ENCODE assay signal across 9 cellular contexts in genomic region chr22:37999640-38000272, GRCh38. TPM values are rescaled to one million over a fixed set of nuclear protein-coding genes. Genes with fewer than 3 reads are reported as not detected.
A peak's percentile ranks its signal among the peaks of the same experiment; 100 is the strongest.
DNase-seq lines count a peak whose midpoint lies in the region; ATAC-seq, FAIRE-seq and TF ChIP-seq lines count a peak whose summit lies in the region.
"Had no signal": no experiment of that assay in that cellular context is flagged by ENCODE, and none has a peak within 500 bp of the region (broad histone marks: within the 10 kb centered on the region; RNA-seq: fewer than 3 reads in every experiment).

No MANE protein-coding gene starts in this region.

- H3K9ac ChIP-seq in HepG2 (ENCODE audit: insufficient read depth, low read depth, low read length) (no peak overlapping the region; the same call in 1 of the 2 replicates), SK-N-SH (no peak overlapping the region)

- H2AFZ ChIP-seq in HepG2 (ENCODE audit: low read length) (no peak overlapping the region), SK-N-SH (ENCODE audit: low read depth) (no peak overlapping the region)

- ATAC-seq in HepG2 (no peak), right lobe of liver (no peak), HG03378 (IDR thresholded peaks at IDR 0.05; ENCODE audit: unreplicated experiment) (no peak), HG03097 (IDR thresholded peaks at IDR 0.05; ENCODE audit: low FRiP score, unreplicated experiment) (no peak)

- in situ Hi-C loops in HepG2 (cut with HindIII; ENCODE audit: extremely low pct_ligation_motif_present, low pct_unique_long_range_greater_than_20kb) = no loop called here

- TF ChIP-seq RAD21 in HepG2 (CRISPR knock-in tag; IDR thresholded peaks at IDR 0.05) (no peak), SK-N-SH (IDR thresholded peaks at IDR 0.05; ENCODE audit: low read length) (no peak)

- H3F3A ChIP-seq in SK-N-SH (replicated peaks; ENCODE audit: insufficient read depth) = no peaks in the 10 kb centered on the region

- H3K9me3 ChIP-seq in HepG2 (ENCODE audit: low read length) (no peaks in the 10 kb centered on the region), right lobe of liver (no peaks in the 10 kb centered on the region), SK-N-SH (no peaks in the 10 kb centered on the region)

- CTCF ChIA-PET in HepG2 (lab: Yijun Ruan, JAX; ENCODE audit: low intra/inter-chr PET ratio, low total read pairs) (no interaction called here), SK-N-SH (lab: Yijun Ruan, JAX) (no interaction called here)

- DNase-seq in HepG2 (ENCODE audit: low spot score) = no peak
- no peak for DNase-seq in right lobe of liver
- no peak for DNase-seq in SK-N-SH
- DNase-seq in fibroblast of villous mesenchyme (ENCODE audit: low read depth) = peak; percentile 46
- peak; percentile 98 for DNase-seq in urothelium cell line (ENCODE audit: low spot score)
- DNase-seq in KG1 (lab: John Stamatoyannopoulos, UW) = no peak
- DNase-seq: NCI-H510A treated with DMSO at 0.1 percent for 48 hours had no signal

- no peaks in the 10 kb centered on the region for H3K9me2 ChIP-seq in SK-N-SH

- H3K4me1 ChIP-seq in HepG2 (ENCODE audit: insufficient read depth, low read length) (peaks cover 55% of the 10 kb centered on the region), right lobe of liver (no peaks in the 10 kb centered on the region), SK-N-SH (ENCODE audit: control insufficient read depth in 1 of 2, insufficient read depth in 2 of 2, low read depth in 1 of 2, low read length in 1 of 2) (no peaks in the 10 kb centered on the region; a peak in 1 of 4 replicates)

- intact Hi-C loops in HepG2 (cut with micrococcal nuclease; ENCODE audit: unreplicated experiment) (no loop called here), right lobe of liver (cut with DNase I) (no loop called here)

- TF ChIP-seq CTCF in HepG2 (CRISPR knock-in tag; IDR thresholded peaks at IDR 0.05) = no peak
- no peak for TF ChIP-seq CTCF in right lobe of liver (IDR thresholded peaks at IDR 0.05)
- TF ChIP-seq CTCF in SK-N-SH (IDR thresholded peaks at IDR 0.05) = no peak
- TF ChIP-seq CTCF in fibroblast of villous mesenchyme (IDR thresholded peaks at IDR 0.05; ENCODE audit: insufficient read depth, low read depth, low read length) = no peak

- H3K27me3 ChIP-seq in HepG2 (ENCODE audit: control insufficient read depth in 1 of 2, insufficient read depth in 2 of 2, low read length in 2 of 2) (peaks cover 0 to 8% of the 10 kb centered on the region in 2 experiments; a peak in 2 of 5 replicates), right lobe of liver (no peaks in the 10 kb centered on the region), SK-N-SH (ENCODE audit: insufficient read depth) (no peaks in the 10 kb centered on the region)

- H3K4me3 ChIP-seq in HepG2 (replicated peaks in 1 of 3; ENCODE audit: insufficient read depth in 1 of 3, low read depth in 2 of 3, low read length in 3 of 3) = no peak overlapping the region
- H3K4me3 ChIP-seq in right lobe of liver = no peak overlapping the region
- H3K4me3 ChIP-seq in SK-N-SH (ENCODE audit: low read depth in 2 of 2, low read length in 1 of 2) = no peak overlapping the region
- no peak overlapping the region for H3K4me3 ChIP-seq in fibroblast of villous mesenchyme (ENCODE audit: low read depth, low read length)

- FAIRE-seq in HepG2 (lab: Jason Lieb, UNC) (no peak), urothelium cell line (lab: Jason Lieb, UNC) (peak; percentile 100)

- no TSS peak for BruUV-seq in HepG2 (replicated peaks; lab: Mats Ljungman, UMichigan)

- H3K36me3 ChIP-seq in HepG2 (replicated peaks in 1 of 2; ENCODE audit: control insufficient read depth in 1 of 2, insufficient read depth in 2 of 2, low read length in 2 of 2) (no peaks in the 10 kb centered on the region), right lobe of liver (no peaks in the 10 kb centered on the region), SK-N-SH (replicated peaks in 1 of 2; ENCODE audit: control insufficient read depth in 1 of 2, insufficient read depth in 2 of 2, low read length in 1 of 2) (no peaks in the 10 kb centered on the region)

- POLR2A ChIA-PET in HepG2 (lab: Yijun Ruan, JAX) = interaction anchor here (0.5 kb wide), 1 partner anchor 322 kb away, joined by 3 read pairs; no protein-coding TSS in a partner anchor
- POLR2A ChIA-PET in SK-N-SH (lab: Yijun Ruan, JAX) = no interaction called here

- H4K20me1 ChIP-seq in HepG2 (ENCODE audit: insufficient read depth, low read length) (no peaks in the 10 kb centered on the region), SK-N-SH (ENCODE audit: insufficient read depth) (no peaks in the 10 kb centered on the region)

- H3K79me2 ChIP-seq in HepG2 (ENCODE audit: insufficient read depth, low read length) (no peaks in the 10 kb centered on the region), SK-N-SH (ENCODE audit: insufficient read depth) (no peaks in the 10 kb centered on the region)

- WGBS in HepG2 (ENCODE audit: low lambda C conversion rate) = 67% methylated on average over 12 of the region's 16 CpGs
- 78% methylated on average over 6 of the region's 16 CpGs for WGBS in right lobe of liver (ENCODE audit: insufficient coverage, low coverage, low lambda C conversion rate, missing lambda C conversion rate)
- 87% methylated on average over 3 of the region's 16 CpGs for WGBS in SK-N-SH (ENCODE audit: low lambda C conversion rate)

- H3K4me2 ChIP-seq in HepG2 (ENCODE audit: low read depth, low read length) (no peak overlapping the region), SK-N-SH (no peak overlapping the region)

- TF ChIP-seq EP300 in HepG2 (IDR thresholded peaks at IDR 0.05; ENCODE audit: low read depth in 2 of 2, low read length in 2 of 2) (no peak), HepG2 (CRISPR knock-in tag; IDR thresholded peaks at IDR 0.05; ENCODE audit: borderline replicate concordance) (no peak), SK-N-SH (IDR thresholded peaks at IDR 0.05; ENCODE audit: borderline replicate concordance in 1 of 2, low read depth in 1 of 2, low read length in 1 of 2) (no peak)

- TF ChIP-seq POLR2A in HepG2 (IDR thresholded peaks at IDR 0.05; ENCODE audit: insufficient read depth in 1 of 2, low read depth in 2 of 2, low read length in 2 of 2) (no peak), right lobe of liver (IDR thresholded peaks at IDR 0.05) (no peak)

- H3K27ac ChIP-seq in HepG2 (ENCODE audit: extremely low read length, insufficient read depth, low read length) (no peak overlapping the region), right lobe of liver (no peak overlapping the region), SK-N-SH (ENCODE audit: low read depth in 2 of 2, low read length in 1 of 2) (no peak overlapping the region)

RNA-seq across cellular contexts. Expression of gene SOX10, which starts 15.4 kb away (rescaled TPM):
- total RNA-seq in HepG2 (2016; rRNA removed; fragmentation: Illumina TruSeq; extraction: Trizol) = not detected in 2 replicates
- total RNA-seq in HepG2 (2016; cell fraction: cytosol; rRNA removed; fragmentation: Illumina TruSeq; extraction: Trizol; ENCODE audit: low read depth) = not detected in 2 replicates
- total RNA-seq in HepG2 (2016; cell fraction: insoluble cytoplasmic fraction; rRNA removed; fragmentation: Illumina TruSeq; extraction: Trizol) = not detected in 2 replicates
- not detected in 2 replicates for total RNA-seq in HepG2 (2016; cell fraction: membrane; rRNA removed; fragmentation: Illumina TruSeq; extraction: Trizol)
- not detected in 2 replicates for total RNA-seq in HepG2 (2016; cell fraction: nucleus; rRNA removed; fragmentation: Illumina TruSeq; extraction: Trizol)
- polyA plus RNA-seq in HepG2 (2011; rRNA removed) = not detected in 2 replicates
- not detected in 2 replicates for polyA plus RNA-seq in HepG2 (2011; cell fraction: cytosol; rRNA removed)
- polyA plus RNA-seq in HepG2 (2011; cell fraction: nucleus; rRNA removed) = not detected in 2 replicates
- 0.04 TPM in 1 of 2 replicates, not detected in the other for polyA plus RNA-seq in HepG2 (2012)
- polyA plus RNA-seq in HepG2 (2016; cell fraction: cytosol; fragmentation: Illumina TruSeq; extraction: Trizol; ENCODE audit: low read depth) = not detected in 2 replicates
- polyA plus RNA-seq in HepG2 (2016; cell fraction: insoluble cytoplasmic fraction; fragmentation: Illumina TruSeq; extraction: Trizol; ENCODE audit: low read depth) = not detected in 2 replicates
- not detected in 2 replicates for polyA plus RNA-seq in HepG2 (2016; cell fraction: membrane; fragmentation: Illumina TruSeq; extraction: Trizol; ENCODE audit: low read depth)
- not detected in 2 replicates for polyA plus RNA-seq in HepG2 (2016; cell fraction: nucleus; fragmentation: Illumina TruSeq; extraction: Trizol; ENCODE audit: insufficient read depth, low read depth)
- polyA minus RNA-seq in HepG2 (2011; rRNA and poly(A)+ RNA removed; ENCODE audit: low replicate concordance) = not detected in 2 replicates
- polyA minus RNA-seq in HepG2 (2011; cell fraction: cytosol; rRNA and poly(A)+ RNA removed) = not detected in 2 replicates
- polyA minus RNA-seq in HepG2 (2011; cell fraction: nucleus; rRNA and poly(A)+ RNA removed) = not detected in 2 replicates
- total RNA-seq in right lobe of liver = under 1 TPM in 2 of 6 experiments, not detected in 4; 0.24 to 0.29 TPM
- not detected in 2 replicates for polyA plus RNA-seq in SK-N-SH (2012; rRNA removed)
- polyA plus RNA-seq in SK-N-SH (2012; cell fraction: cytosol; rRNA removed) = not detected in 2 replicates
- not detected in 2 replicates for polyA plus RNA-seq in SK-N-SH (2012; cell fraction: nucleus; rRNA removed)
- not detected in 2 replicates for total RNA-seq in fibroblast of villous mesenchyme

RNA-seq across cellular contexts. Expression of gene POLR2F, which starts 46.3 kb away (rescaled TPM):
- total RNA-seq in HepG2 (2016; rRNA removed; fragmentation: Illumina TruSeq; extraction: Trizol) = 135 and 147 TPM in 2 replicates
- 107 and 130 TPM in 2 replicates for total RNA-seq in HepG2 (2016; cell fraction: cytosol; rRNA removed; fragmentation: Illumina TruSeq; extraction: Trizol; ENCODE audit: low read depth)
- 141 and 150 TPM in 2 replicates for total RNA-seq in HepG2 (2016; cell fraction: insoluble cytoplasmic fraction; rRNA removed; fragmentation: Illumina TruSeq; extraction: Trizol)
- 184 and 188 TPM in 2 replicates for total RNA-seq in HepG2 (2016; cell fraction: membrane; rRNA removed; fragmentation: Illumina TruSeq; extraction: Trizol)
- total RNA-seq in HepG2 (2016; cell fraction: nucleus; rRNA removed; fragmentation: Illumina TruSeq; extraction: Trizol) = 49.0 and 50.7 TPM in 2 replicates
- 136 and 158 TPM in 2 replicates for polyA plus RNA-seq in HepG2 (2011; rRNA removed)
- 155 and 221 TPM in 2 replicates for polyA plus RNA-seq in HepG2 (2011; cell fraction: cytosol; rRNA removed)
- polyA plus RNA-seq in HepG2 (2011; cell fraction: nucleus; rRNA removed) = 72.1 and 83.3 TPM in 2 replicates
- polyA plus RNA-seq in HepG2 (2012) = 135 and 152 TPM in 2 replicates
- polyA plus RNA-seq in HepG2 (2016; cell fraction: cytosol; fragmentation: Illumina TruSeq; extraction: Trizol; ENCODE audit: low read depth) = 196 and 219 TPM in 2 replicates
- polyA plus RNA-seq in HepG2 (2016; cell fraction: insoluble cytoplasmic fraction; fragmentation: Illumina TruSeq; extraction: Trizol; ENCODE audit: low read depth) = 220 TPM in 2 replicates
- polyA plus RNA-seq in HepG2 (2016; cell fraction: membrane; fragmentation: Illumina TruSeq; extraction: Trizol; ENCODE audit: low read depth) = 238 and 251 TPM in 2 replicates
- 117 and 120 TPM in 2 replicates for polyA plus RNA-seq in HepG2 (2016; cell fraction: nucleus; fragmentation: Illumina TruSeq; extraction: Trizol; ENCODE audit: insufficient read depth, low read depth)
- 30.1 and 40.6 TPM in 2 replicates for polyA minus RNA-seq in HepG2 (2011; rRNA and poly(A)+ RNA removed; ENCODE audit: low replicate concordance)
- polyA minus RNA-seq in HepG2 (2011; cell fraction: cytosol; rRNA and poly(A)+ RNA removed) = 33.1 TPM in 2 replicates
- 14.9 and 15.7 TPM in 2 replicates for polyA minus RNA-seq in HepG2 (2011; cell fraction: nucleus; rRNA and poly(A)+ RNA removed)
- total RNA-seq in right lobe of liver = 10 to 100 TPM; 42.4 to 60.5 (median 56.3) TPM
- 146 and 255 TPM in 2 replicates for polyA plus RNA-seq in SK-N-SH (2012; rRNA removed)
- polyA plus RNA-seq in SK-N-SH (2012; cell fraction: cytosol; rRNA removed) = 167 and 182 TPM in 2 replicates
- 64.9 and 117 TPM in 2 replicates for polyA plus RNA-seq in SK-N-SH (2012; cell fraction: nucleus; rRNA removed)
- total RNA-seq in fibroblast of villous mesenchyme = 28.9 and 34.5 TPM in 2 replicates

RNA-seq across cellular contexts. Expression of gene C22orf23, which starts 46.4 kb away (rescaled TPM):
- total RNA-seq in HepG2 (2016; rRNA removed; fragmentation: Illumina TruSeq; extraction: Trizol) (0.24 and 0.32 TPM in 2 replicates), right lobe of liver (under 1 TPM in 1 of 6 experiments, not detected in 5; 0.40 TPM), fibroblast of villous mesenchyme (0.32 TPM in 1 of 2 replicates, not detected in the other)
- total RNA-seq in HepG2 (2016; cell fraction: cytosol; rRNA removed; fragmentation: Illumina TruSeq; extraction: Trizol; ENCODE audit: low read depth) = 0.40 and 0.44 TPM in 2 replicates
- 0.22 and 0.28 TPM in 2 replicates for total RNA-seq in HepG2 (2016; cell fraction: insoluble cytoplasmic fraction; rRNA removed; fragmentation: Illumina TruSeq; extraction: Trizol)
- total RNA-seq in HepG2 (2016; cell fraction: membrane; rRNA removed; fragmentation: Illumina TruSeq; extraction: Trizol) = 0.68 and 1.1 TPM in 2 replicates
- 0.50 TPM in 2 replicates for total RNA-seq in HepG2 (2016; cell fraction: nucleus; rRNA removed; fragmentation: Illumina TruSeq; extraction: Trizol)
- polyA plus RNA-seq in HepG2 (2011; rRNA removed) (0.21 and 0.24 TPM in 2 replicates), SK-N-SH (2012; rRNA removed) (0.33 and 0.45 TPM in 2 replicates)
- polyA plus RNA-seq in HepG2 (2011; cell fraction: cytosol; rRNA removed) = 0.13 and 0.25 TPM in 2 replicates
- polyA plus RNA-seq in HepG2 (2011; cell fraction: nucleus; rRNA removed) = 0.34 and 0.45 TPM in 2 replicates
- polyA plus RNA-seq in HepG2 (2012) = 0.21 and 0.31 TPM in 2 replicates
- polyA plus RNA-seq in HepG2 (2016; cell fraction: cytosol; fragmentation: Illumina TruSeq; extraction: Trizol; ENCODE audit: low read depth) = 0.36 and 0.62 TPM in 2 replicates
- polyA plus RNA-seq in HepG2 (2016; cell fraction: insoluble cytoplasmic fraction; fragmentation: Illumina TruSeq; extraction: Trizol; ENCODE audit: low read depth) = 0.39 and 0.41 TPM in 2 replicates
- polyA plus RNA-seq in HepG2 (2016; cell fraction: membrane; fragmentation: Illumina TruSeq; extraction: Trizol; ENCODE audit: low read depth) = 0.43 and 0.85 TPM in 2 replicates
- polyA plus RNA-seq in HepG2 (2016; cell fraction: nucleus; fragmentation: Illumina TruSeq; extraction: Trizol; ENCODE audit: insufficient read depth, low read depth) = 0.55 TPM in 1 of 2 replicates, not detected in the other
- 0.21 and 0.34 TPM in 2 replicates for polyA minus RNA-seq in HepG2 (2011; rRNA and poly(A)+ RNA removed; ENCODE audit: low replicate concordance)
- polyA minus RNA-seq in HepG2 (2011; cell fraction: cytosol; rRNA and poly(A)+ RNA removed) = not detected in 2 replicates
- polyA minus RNA-seq in HepG2 (2011; cell fraction: nucleus; rRNA and poly(A)+ RNA removed) = 0.77 TPM in 1 of 2 replicates, not detected in the other
- 0.26 and 0.33 TPM in 2 replicates for polyA plus RNA-seq in SK-N-SH (2012; cell fraction: cytosol; rRNA removed)
- 0.38 and 0.50 TPM in 2 replicates for polyA plus RNA-seq in SK-N-SH (2012; cell fraction: nucleus; rRNA removed)

RNA-seq across cellular contexts. Expression of gene PICK1, which starts 57.4 kb away (rescaled TPM):
- total RNA-seq in HepG2 (2016; rRNA removed; fragmentation: Illumina TruSeq; extraction: Trizol) (16.0 and 19.3 TPM in 2 replicates), right lobe of liver (10 to 100 TPM; 13.0 to 26.4 (median 20.3) TPM), fibroblast of villous mesenchyme (14.2 TPM in 2 replicates)
- total RNA-seq in HepG2 (2016; cell fraction: cytosol; rRNA removed; fragmentation: Illumina TruSeq; extraction: Trizol; ENCODE audit: low read depth) = 5.2 and 7.0 TPM in 2 replicates
- 12.5 and 21.2 TPM in 2 replicates for total RNA-seq in HepG2 (2016; cell fraction: insoluble cytoplasmic fraction; rRNA removed; fragmentation: Illumina TruSeq; extraction: Trizol)
- total RNA-seq in HepG2 (2016; cell fraction: membrane; rRNA removed; fragmentation: Illumina TruSeq; extraction: Trizol) = 5.1 and 6.4 TPM in 2 replicates
- 23.0 and 24.4 TPM in 2 replicates for total RNA-seq in HepG2 (2016; cell fraction: nucleus; rRNA removed; fragmentation: Illumina TruSeq; extraction: Trizol)
- polyA plus RNA-seq in HepG2 (2011; rRNA removed) (25.3 and 28.9 TPM in 2 replicates), SK-N-SH (2012; rRNA removed) (36.8 and 42.8 TPM in 2 replicates)
- polyA plus RNA-seq in HepG2 (2011; cell fraction: cytosol; rRNA removed) = 16.7 and 22.6 TPM in 2 replicates
- polyA plus RNA-seq in HepG2 (2011; cell fraction: nucleus; rRNA removed) = 156 and 186 TPM in 2 replicates
- polyA plus RNA-seq in HepG2 (2012) = 11.1 and 11.5 TPM in 2 replicates
- polyA plus RNA-seq in HepG2 (2016; cell fraction: cytosol; fragmentation: Illumina TruSeq; extraction: Trizol; ENCODE audit: low read depth) = 1.6 and 2.0 TPM in 2 replicates
- 13.6 and 16.4 TPM in 2 replicates for polyA plus RNA-seq in HepG2 (2016; cell fraction: insoluble cytoplasmic fraction; fragmentation: Illumina TruSeq; extraction: Trizol; ENCODE audit: low read depth)
- 2.3 and 3.1 TPM in 2 replicates for polyA plus RNA-seq in HepG2 (2016; cell fraction: membrane; fragmentation: Illumina TruSeq; extraction: Trizol; ENCODE audit: low read depth)
- polyA plus RNA-seq in HepG2 (2016; cell fraction: nucleus; fragmentation: Illumina TruSeq; extraction: Trizol; ENCODE audit: insufficient read depth, low read depth) = 45.3 and 47.7 TPM in 2 replicates
- polyA minus RNA-seq in HepG2 (2011; rRNA and poly(A)+ RNA removed; ENCODE audit: low replicate concordance) = 19.1 and 21.9 TPM in 2 replicates
- 5.4 and 6.4 TPM in 2 replicates for polyA minus RNA-seq in HepG2 (2011; cell fraction: cytosol; rRNA and poly(A)+ RNA removed)
- polyA minus RNA-seq in HepG2 (2011; cell fraction: nucleus; rRNA and poly(A)+ RNA removed) = 26.1 and 32.8 TPM in 2 replicates
- 18.4 and 21.9 TPM in 2 replicates for polyA plus RNA-seq in SK-N-SH (2012; cell fraction: cytosol; rRNA removed)
- polyA plus RNA-seq in SK-N-SH (2012; cell fraction: nucleus; rRNA removed) = 147 and 161 TPM in 2 replicates

Comparison
In these comparisons a context has a peak if more than half of its experiments do, and no peak if none do; other contexts are left out.
1. DNase-seq: peak in fibroblast of villous mesenchyme (single experiment) and urothelium cell line (single experiment); none in HepG2 (single experiment), right lobe of liver (0 of 3), SK-N-SH (single experiment) and KG1 (single experiment).
2. Of the 25 proteins assayed by ChIP-seq in both HepG2 and SK-N-SH: peak only in HepG2: none; only in SK-N-SH: none; in both: FOSL2; in neither: 24.